8 cellular contexts compared by ENCODE assay signal in the genomic region with DNA sequence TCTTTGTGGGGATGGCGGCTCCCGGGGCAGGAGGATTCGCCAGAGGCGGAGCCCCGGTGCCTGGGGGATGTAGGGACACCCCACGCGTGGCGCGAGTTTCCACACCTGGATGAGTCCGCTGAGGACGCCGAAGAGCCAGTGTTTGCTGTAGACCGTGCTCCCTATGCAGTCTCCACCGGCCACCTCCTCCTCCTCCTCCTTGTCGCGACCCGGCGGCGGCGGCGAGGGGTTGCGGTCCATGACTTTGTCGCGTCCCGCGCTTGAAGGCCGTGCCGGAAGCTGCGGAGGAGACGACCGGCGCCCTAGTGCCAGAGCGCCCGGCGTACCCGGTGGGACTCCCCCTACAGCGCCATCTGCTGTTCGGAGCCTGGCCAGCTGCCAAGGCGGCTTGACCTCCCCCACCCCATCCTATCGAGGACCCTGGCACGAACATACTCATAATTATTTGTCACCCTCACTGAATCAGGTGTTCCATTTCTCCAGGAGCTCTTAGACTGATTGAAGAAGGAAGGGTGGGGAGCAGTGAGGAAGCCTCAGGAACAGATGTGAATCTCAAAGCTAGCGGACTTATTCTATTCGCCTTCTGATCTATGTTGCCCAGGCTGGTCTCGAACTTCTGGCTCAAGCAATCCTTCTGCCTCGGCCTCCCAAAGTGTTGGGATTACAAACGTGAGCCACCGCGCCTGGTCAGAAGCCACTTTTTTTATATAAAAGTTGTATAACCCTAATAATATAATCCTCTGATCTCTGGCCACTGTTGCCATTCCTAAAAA. TPM values are rescaled to one million over a fixed set of nuclear protein-coding genes. Genes with fewer than 3 reads are reported as not detected.
A peak's percentile ranks its signal among the peaks of the same experiment; 100 is the strongest.
DNase-seq lines count a peak whose midpoint lies in the region; ATAC-seq and TF ChIP-seq lines count a peak whose summit lies in the region.

A gene with protein sequence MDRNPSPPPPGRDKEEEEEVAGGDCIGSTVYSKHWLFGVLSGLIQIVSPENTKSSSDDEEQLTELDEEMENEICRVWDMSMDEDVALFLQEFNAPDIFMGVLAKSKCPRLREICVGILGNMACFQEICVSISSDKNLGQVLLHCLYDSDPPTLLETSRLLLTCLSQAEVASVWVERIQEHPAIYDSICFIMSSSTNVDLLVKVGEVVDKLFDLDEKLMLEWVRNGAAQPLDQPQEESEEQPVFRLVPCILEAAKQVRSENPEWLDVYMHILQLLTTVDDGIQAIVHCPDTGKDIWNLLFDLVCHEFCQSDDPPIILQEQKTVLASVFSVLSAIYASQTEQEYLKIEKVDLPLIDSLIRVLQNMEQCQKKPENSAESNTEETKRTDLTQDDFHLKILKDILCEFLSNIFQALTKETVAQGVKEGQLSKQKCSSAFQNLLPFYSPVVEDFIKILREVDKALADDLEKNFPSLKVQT (minus strand): TSS at position 281 of the 773 bp plus-strand sequence. CDS start 41 bp downstream, at position 240.

- H3K4me3 Mint-ChIP-seq in WTC11, result peak within 1 kb of the TSS; percentile 93

- POLR2A ChIA-PET in WTC11 (lab: Charles Lee), result no interaction called here

- H3K4me1 Mint-ChIP-seq in WTC11, result peaks cover 11% of the 10 kb centered on the region

- peaks cover 15% of the 10 kb centered on the region for H3K27me3 Mint-ChIP-seq in WTC11 (ENCODE audit: low read depth)

- peak within 1 kb of the TSS; percentile 100 for H3K4me3 ChIP-seq in AG09309 (ENCODE audit: control insufficient read depth, low read depth, low read length)

- H3K36me3 Mint-ChIP-seq in WTC11, result peaks cover 27% of the 10 kb centered on the region

- peak; percentile 57 for TF ChIP-seq CTCF in AG09309 (IDR thresholded peaks at IDR 0.05; ENCODE audit: control insufficient read depth, insufficient read depth, low read depth, low read length, missing control alignments)
- peak; percentile 71 for TF ChIP-seq CTCF in WTC11 (IDR thresholded peaks at IDR 0.05)

- CTCF ChIA-PET in WTC11 (lab: Charles Lee), result interaction anchor here (0.6 to 3.0 kb wide), 13 partner anchors 9 to 290 kb away, joined by 3 to 26 read pairs (median 3); no protein-coding TSS in a partner anchor

- no peak within 1 kb of the TSS for H3K27ac Mint-ChIP-seq in WTC11

- H3K27ac ChIP-seq in caudate nucleus (ENCODE audit: low read depth, low read length), result no peak within 1 kb of the TSS

- H3K9me3 Mint-ChIP-seq in WTC11, result no peaks in the 10 kb centered on the region

- DNase-seq in AG09309 (ENCODE audit: low read depth) (peak; percentile 17), NCI-H2227 (lab: John Stamatoyannopoulos, UW; ENCODE audit: unreplicated experiment) (peak; percentile 94), WTC11 (ENCODE audit: low spot score) (peak; percentile 95), caudate nucleus (lab: John Stamatoyannopoulos, UW) (peak in 60 of 61 donors; percentile 6 to 90 (median 73)), islet precursor cell (peak; percentile 90)
- peak; percentile 84 to 90 (median 89) for DNase-seq in stimulated activated CD4-positive, alpha-beta T cell treated with anti-CD3 and anti-CD28 coated beads, Interleukin-12 subunit alpha, Interleukin-12 subunit beta, amount 100 ng/mL, for 48 hours (ENCODE audit: low read depth in 2 of 3, low spot score in 1 of 3)

- ATAC-seq in GM18873 (IDR thresholded peaks at IDR 0.05; ENCODE audit: low FRiP score, unreplicated experiment) (peak; percentile 91), HG03139 (IDR thresholded peaks at IDR 0.05; ENCODE audit: unreplicated experiment) (peak; percentile 95), WTC11 (peak; percentile 97)

TF ChIP-seq in WTC11, 78 proteins besides CTCF, POLR2A, EP300 and RAD21 (continues in another document):
- TF ChIP-seq NR2C2 (CRISPR knock-in tag; IDR thresholded peaks at IDR 0.05) (no peak), ETV6 (CRISPR knock-in tag; IDR thresholded peaks at IDR 0.05) (peak; percentile 88), ZNF121 (CRISPR knock-in tag; IDR thresholded peaks at IDR 0.05) (no peak), JUN (CRISPR knock-in tag; IDR thresholded peaks at IDR 0.05) (no peak), MXD4 (CRISPR knock-in tag; IDR thresholded peaks at IDR 0.05; ENCODE audit: borderline replicate concordance) (no peak)
- TF ChIP-seq, protein P1, sequence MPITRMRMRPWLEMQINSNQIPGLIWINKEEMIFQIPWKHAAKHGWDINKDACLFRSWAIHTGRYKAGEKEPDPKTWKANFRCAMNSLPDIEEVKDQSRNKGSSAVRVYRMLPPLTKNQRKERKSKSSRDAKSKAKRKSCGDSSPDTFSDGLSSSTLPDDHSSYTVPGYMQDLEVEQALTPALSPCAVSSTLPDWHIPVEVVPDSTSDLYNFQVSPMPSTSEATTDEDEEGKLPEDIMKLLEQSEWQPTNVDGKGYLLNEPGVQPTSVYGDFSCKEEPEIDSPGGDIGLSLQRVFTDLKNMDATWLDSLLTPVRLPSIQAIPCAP (CRISPR knock-in tag; IDR thresholded peaks at IDR 0.05), result no peak
- TF ChIP-seq, protein P2, sequence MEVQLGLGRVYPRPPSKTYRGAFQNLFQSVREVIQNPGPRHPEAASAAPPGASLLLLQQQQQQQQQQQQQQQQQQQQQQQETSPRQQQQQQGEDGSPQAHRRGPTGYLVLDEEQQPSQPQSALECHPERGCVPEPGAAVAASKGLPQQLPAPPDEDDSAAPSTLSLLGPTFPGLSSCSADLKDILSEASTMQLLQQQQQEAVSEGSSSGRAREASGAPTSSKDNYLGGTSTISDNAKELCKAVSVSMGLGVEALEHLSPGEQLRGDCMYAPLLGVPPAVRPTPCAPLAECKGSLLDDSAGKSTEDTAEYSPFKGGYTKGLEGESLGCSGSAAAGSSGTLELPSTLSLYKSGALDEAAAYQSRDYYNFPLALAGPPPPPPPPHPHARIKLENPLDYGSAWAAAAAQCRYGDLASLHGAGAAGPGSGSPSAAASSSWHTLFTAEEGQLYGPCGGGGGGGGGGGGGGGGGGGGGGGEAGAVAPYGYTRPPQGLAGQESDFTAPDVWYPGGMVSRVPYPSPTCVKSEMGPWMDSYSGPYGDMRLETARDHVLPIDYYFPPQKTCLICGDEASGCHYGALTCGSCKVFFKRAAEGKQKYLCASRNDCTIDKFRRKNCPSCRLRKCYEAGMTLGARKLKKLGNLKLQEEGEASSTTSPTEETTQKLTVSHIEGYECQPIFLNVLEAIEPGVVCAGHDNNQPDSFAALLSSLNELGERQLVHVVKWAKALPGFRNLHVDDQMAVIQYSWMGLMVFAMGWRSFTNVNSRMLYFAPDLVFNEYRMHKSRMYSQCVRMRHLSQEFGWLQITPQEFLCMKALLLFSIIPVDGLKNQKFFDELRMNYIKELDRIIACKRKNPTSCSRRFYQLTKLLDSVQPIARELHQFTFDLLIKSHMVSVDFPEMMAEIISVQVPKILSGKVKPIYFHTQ (CRISPR knock-in tag; IDR thresholded peaks at IDR 0.05), result no peak
- TF ChIP-seq, protein P3, sequence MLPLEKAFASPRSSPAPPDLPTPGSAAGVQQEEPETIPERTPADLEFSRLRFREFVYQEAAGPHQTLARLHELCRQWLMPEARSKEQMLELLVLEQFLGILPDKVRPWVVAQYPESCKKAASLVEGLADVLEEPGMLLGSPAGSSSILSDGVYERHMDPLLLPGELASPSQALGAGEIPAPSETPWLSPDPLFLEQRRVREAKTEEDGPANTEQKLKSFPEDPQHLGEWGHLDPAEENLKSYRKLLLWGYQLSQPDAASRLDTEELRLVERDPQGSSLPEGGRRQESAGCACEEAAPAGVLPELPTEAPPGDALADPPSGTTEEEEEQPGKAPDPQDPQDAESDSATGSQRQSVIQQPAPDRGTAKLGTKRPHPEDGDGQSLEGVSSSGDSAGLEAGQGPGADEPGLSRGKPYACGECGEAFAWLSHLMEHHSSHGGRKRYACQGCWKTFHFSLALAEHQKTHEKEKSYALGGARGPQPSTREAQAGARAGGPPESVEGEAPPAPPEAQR (CRISPR knock-in tag; IDR thresholded peaks at IDR 0.05), result no peak
- TF ChIP-seq, protein P4, sequence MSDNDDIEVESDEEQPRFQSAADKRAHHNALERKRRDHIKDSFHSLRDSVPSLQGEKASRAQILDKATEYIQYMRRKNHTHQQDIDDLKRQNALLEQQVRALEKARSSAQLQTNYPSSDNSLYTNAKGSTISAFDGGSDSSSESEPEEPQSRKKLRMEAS (CRISPR knock-in tag; IDR thresholded peaks at IDR 0.05), result peak; percentile 80
- TF ChIP-seq, protein P5, sequence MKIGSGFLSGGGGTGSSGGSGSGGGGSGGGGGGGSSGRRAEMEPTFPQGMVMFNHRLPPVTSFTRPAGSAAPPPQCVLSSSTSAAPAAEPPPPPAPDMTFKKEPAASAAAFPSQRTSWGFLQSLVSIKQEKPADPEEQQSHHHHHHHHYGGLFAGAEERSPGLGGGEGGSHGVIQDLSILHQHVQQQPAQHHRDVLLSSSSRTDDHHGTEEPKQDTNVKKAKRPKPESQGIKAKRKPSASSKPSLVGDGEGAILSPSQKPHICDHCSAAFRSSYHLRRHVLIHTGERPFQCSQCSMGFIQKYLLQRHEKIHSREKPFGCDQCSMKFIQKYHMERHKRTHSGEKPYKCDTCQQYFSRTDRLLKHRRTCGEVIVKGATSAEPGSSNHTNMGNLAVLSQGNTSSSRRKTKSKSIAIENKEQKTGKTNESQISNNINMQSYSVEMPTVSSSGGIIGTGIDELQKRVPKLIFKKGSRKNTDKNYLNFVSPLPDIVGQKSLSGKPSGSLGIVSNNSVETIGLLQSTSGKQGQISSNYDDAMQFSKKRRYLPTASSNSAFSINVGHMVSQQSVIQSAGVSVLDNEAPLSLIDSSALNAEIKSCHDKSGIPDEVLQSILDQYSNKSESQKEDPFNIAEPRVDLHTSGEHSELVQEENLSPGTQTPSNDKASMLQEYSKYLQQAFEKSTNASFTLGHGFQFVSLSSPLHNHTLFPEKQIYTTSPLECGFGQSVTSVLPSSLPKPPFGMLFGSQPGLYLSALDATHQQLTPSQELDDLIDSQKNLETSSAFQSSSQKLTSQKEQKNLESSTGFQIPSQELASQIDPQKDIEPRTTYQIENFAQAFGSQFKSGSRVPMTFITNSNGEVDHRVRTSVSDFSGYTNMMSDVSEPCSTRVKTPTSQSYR (CRISPR knock-in tag; IDR thresholded peaks at IDR 0.05), result peak; percentile 94
- TF ChIP-seq, protein P6, sequence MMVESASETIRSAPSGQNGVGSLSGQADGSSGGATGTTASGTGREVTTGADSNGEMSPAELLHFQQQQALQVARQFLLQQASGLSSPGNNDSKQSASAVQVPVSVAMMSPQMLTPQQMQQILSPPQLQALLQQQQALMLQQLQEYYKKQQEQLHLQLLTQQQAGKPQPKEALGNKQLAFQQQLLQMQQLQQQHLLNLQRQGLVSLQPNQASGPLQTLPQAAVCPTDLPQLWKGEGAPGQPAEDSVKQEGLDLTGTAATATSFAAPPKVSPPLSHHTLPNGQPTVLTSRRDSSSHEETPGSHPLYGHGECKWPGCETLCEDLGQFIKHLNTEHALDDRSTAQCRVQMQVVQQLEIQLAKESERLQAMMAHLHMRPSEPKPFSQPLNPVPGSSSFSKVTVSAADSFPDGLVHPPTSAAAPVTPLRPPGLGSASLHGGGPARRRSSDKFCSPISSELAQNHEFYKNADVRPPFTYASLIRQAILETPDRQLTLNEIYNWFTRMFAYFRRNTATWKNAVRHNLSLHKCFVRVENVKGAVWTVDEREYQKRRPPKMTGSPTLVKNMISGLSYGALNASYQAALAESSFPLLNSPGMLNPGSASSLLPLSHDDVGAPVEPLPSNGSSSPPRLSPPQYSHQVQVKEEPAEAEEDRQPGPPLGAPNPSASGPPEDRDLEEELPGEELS (CRISPR knock-in tag; IDR thresholded peaks at IDR 0.05), result peak; percentile 48; the same call in 1 of the 2 replicates

RNA-seq across cellular contexts. Expression of the gene that starts here (rescaled TPM):
- total RNA-seq in WTC11 (2021), result 38.1 to 40.9 TPM (median 39.8 TPM) in 3 replicates

Comparison
In these comparisons a context has a peak if more than half of its experiments do, and no peak if none do; other contexts are left out.
1. DNase-seq: peak in every context shown above with its lines; median percentile 95 in WTC11; 94 in NCI-H2227; 90 in islet precursor cell; 89 in stimulated activated CD4-positive, alpha-beta T cell treated with anti-CD3 and anti-CD28 coated beads, Interleukin-12 subunit alpha, Interleukin-12 subunit beta, amount 100 ng/mL, for 48 hours; 73 in caudate nucleus; 17 in AG09309.